In genomic region chr14:74917646-74918081, GRCh38 we compare ENCODE assay signal across 1 cellular context.
TF ChIP-seq lines count a peak whose summit lies in the region.

No MANE protein-coding gene starts in this region.

TF ChIP-seq in IMR-90, 13 proteins besides CTCF, POLR2A, EP300 and RAD21 (continued from another document):
- no peak for TF ChIP-seq USF2 (IDR thresholded peaks at IDR 0.05; ENCODE audit: low read depth, low read length)
- no peak for TF ChIP-seq MXI1 (IDR thresholded peaks at IDR 0.05; ENCODE audit: borderline replicate concordance, low read depth, low read length)
- TF ChIP-seq RFX5 (IDR thresholded peaks at IDR 0.05; ENCODE audit: low read depth, low read length), result no peak
